Comparison of ENCODE assay signal across 16 cellular contexts in the genomic region with DNA sequence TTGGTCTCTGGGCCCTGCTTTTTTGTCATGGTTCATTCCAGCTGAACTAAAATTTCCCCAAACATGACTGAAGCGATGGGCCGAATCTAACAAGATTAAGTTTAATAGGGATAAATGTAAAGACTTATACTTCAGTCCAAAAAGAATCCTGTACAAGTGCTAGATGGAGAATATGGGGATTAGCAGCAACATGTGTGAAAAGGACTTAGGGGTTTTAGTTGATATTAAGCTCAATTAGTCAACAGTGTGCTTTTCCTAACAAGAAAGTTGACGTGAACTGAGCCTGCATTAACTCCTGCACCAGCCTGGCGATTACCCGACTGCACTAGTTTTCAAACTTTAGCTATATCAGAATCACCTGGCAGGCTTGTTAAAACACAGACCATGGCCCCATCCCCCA.
A peak's percentile ranks its signal among the peaks of the same experiment; 100 is the strongest.
DNase-seq lines count a peak whose midpoint lies in the region; ATAC-seq and TF ChIP-seq lines count a peak whose summit lies in the region.
"Had no signal": no experiment of that assay in that cellular context is flagged by ENCODE, and none has a peak within 500 bp of the region (broad histone marks: within the 10 kb centered on the region; RNA-seq: fewer than 3 reads in every experiment).

No MANE protein-coding gene starts in this region.

- H3K4me2 ChIP-seq in H9 (ENCODE audit: insufficient read depth, insufficient read length, low read length) = no peak overlapping the region
- H3K4me2 ChIP-seq: A549, BLaER1, KMS-11 had no signal

- H2BK15ac ChIP-seq in H9 (ENCODE audit: low read depth, low read length) = no peak overlapping the region

- no TSS peak for BruUV-seq in A673 (replicated peaks; lab: Mats Ljungman, UMichigan)

- POLR2A ChIA-PET in A673 (lab: Charles Lee; ENCODE audit: low non-redundant PET) = no interaction called here

- H3K9me3 ChIP-seq in A673 (ENCODE audit: low read depth, low read length, poor library complexity, severe bottlenecking) = no peaks in the 10 kb centered on the region
- no peaks in the 10 kb centered on the region for H3K9me3 ChIP-seq in H9 (ENCODE audit: control insufficient read depth, low read depth, low read length)
- H3K9me3 ChIP-seq: A549, BLaER1 had no signal

- TF ChIP-seq CTCF in A673 (conservative IDR thresholded peaks at IDR 0.05; ENCODE audit: low read depth, low read length) (no peak), H9 (conservative IDR thresholded peaks at IDR 0.05) (no peak), retinal pigment epithelial cell (conservative IDR thresholded peaks at IDR 0.05; ENCODE audit: low read depth, low read length) (no peak)

- no peak overlapping the region for H2AK5ac ChIP-seq in H9 (ENCODE audit: insufficient read length, low read length)

- no peaks in the 10 kb centered on the region for H3K9me3 Mint-ChIP-seq in H9
- H3K9me3 Mint-ChIP-seq: CD8-positive, alpha-beta T cell had no signal

- H3K4me1 Mint-ChIP-seq in H9 = peaks cover 9 to 14% of the 10 kb centered on the region in 2 experiments
- H3K4me1 Mint-ChIP-seq: CD14-positive monocyte had no signal

- no peak overlapping the region for H3K9ac ChIP-seq in H9 (ENCODE audit: extremely low read depth, insufficient read length, low read length)
- H3K9ac ChIP-seq: BLaER1, KMS-11 had no signal

- H3K27ac ChIP-seq in A673 (ENCODE audit: low read depth, low read length, poor library complexity, severe bottlenecking) (no peak overlapping the region), H9 (ENCODE audit: insufficient read length, low read depth, low read length) (no peak overlapping the region)
- H3K27ac ChIP-seq: 22Rv1, A549, BLaER1, HL-60, KMS-11 had no signal

- H3K79me2 ChIP-seq in H9 (ENCODE audit: insufficient read depth, low read length) = no peaks in the 10 kb centered on the region

- H3K18ac ChIP-seq in H9 (ENCODE audit: insufficient read length, low read depth, low read length) = no peak overlapping the region

- CTCF ChIA-PET in A673 (lab: Charles Lee) = no interaction called here

- no peaks in the 10 kb centered on the region for H3K36me3 Mint-ChIP-seq in H9 (ENCODE audit: insufficient read depth in 1 of 3, low read depth in 3 of 3)
- H3K36me3 Mint-ChIP-seq: CD14-positive monocyte; CD8-positive, alpha-beta T cell had no signal

- no peak overlapping the region for H2BK120ac ChIP-seq in H9 (ENCODE audit: low read depth, low read length, poor library complexity, severe bottlenecking)

- no peak overlapping the region for H3K4ac ChIP-seq in H9 (ENCODE audit: low read depth, low read length)

- no peak overlapping the region for H4K91ac ChIP-seq in H9 (ENCODE audit: insufficient read length, low read depth, low read length)

- no peak overlapping the region for H2BK5ac ChIP-seq in H9 (ENCODE audit: insufficient read length, low read length)

- no peaks in the 10 kb centered on the region for H3K79me1 ChIP-seq in H9 (ENCODE audit: insufficient read depth, low read depth, low read length, poor library complexity, severe bottlenecking)

- no peak overlapping the region; a peak in 1 of 7 replicates for H3K27ac Mint-ChIP-seq in H9
- H3K27ac Mint-ChIP-seq: CD14-positive monocyte; CD8-positive, alpha-beta T cell had no signal

- peak overlapping the region; percentile 10 for H2AFZ ChIP-seq in H9 (ENCODE audit: low read length)

- intact Hi-C loops in A673 (cut with micrococcal nuclease; ENCODE audit: unreplicated experiment) = no loop called here

- no peak overlapping the region for H4K5ac ChIP-seq in H9 (ENCODE audit: insufficient read length, low read depth, low read length)

- H3K14ac ChIP-seq in H9 (ENCODE audit: insufficient read depth, low read length) = no peak overlapping the region

- no peak overlapping the region for H4K8ac ChIP-seq in H9 (replicated peaks; ENCODE audit: insufficient read length, low read depth, low read length)

- H4K20me1 ChIP-seq in H9 (ENCODE audit: control insufficient read depth, insufficient read depth, insufficient read length) = no peaks in the 10 kb centered on the region
- H4K20me1 ChIP-seq: BLaER1 had no signal

- no peaks in the 10 kb centered on the region for H3K36me3 ChIP-seq in A673 (ENCODE audit: insufficient read depth, low read length, poor library complexity, severe bottlenecking)
- H3K36me3 ChIP-seq: BLaER1 had no signal

- no peaks in the 10 kb centered on the region for H3K27me3 Mint-ChIP-seq in H9 (ENCODE audit: low read depth)

- DNase-seq in A673 (ENCODE audit: low spot score) = peak; percentile 28
- DNase-seq in H9 = no peak
- peak; percentile 97 for DNase-seq in NCI-H82 treated with DMSO at 0.1 percent for 48 hours (lab: John Stamatoyannopoulos, UW; ENCODE audit: unreplicated experiment)
- peak; percentile 93 for DNase-seq in retinal pigment epithelial cell (ENCODE audit: low read depth)
- DNase-seq in NAMALWA (ENCODE audit: low spot score) = no peak
- DNase-seq: Calu3; CD8-positive, alpha-beta T cell; HCEC 1CT had no signal

- ATAC-seq in GM21515 (IDR thresholded peaks at IDR 0.05; ENCODE audit: unreplicated experiment) (no peak), GM21723 (IDR thresholded peaks at IDR 0.05; ENCODE audit: unreplicated experiment) (no peak)
- ATAC-seq: A549; CD8-positive, alpha-beta T cell had no signal

- no peaks in the 10 kb centered on the region for H3K27me3 ChIP-seq in A673 (replicated peaks; ENCODE audit: insufficient read depth, low read depth, low read length, poor library complexity)
- no peaks in the 10 kb centered on the region for H3K27me3 ChIP-seq in H9 (ENCODE audit: insufficient read depth, low read length)
- H3K27me3 ChIP-seq: BLaER1 had no signal

- no peak overlapping the region for H2BK12ac ChIP-seq in H9 (ENCODE audit: insufficient read length, low read depth, low read length)

- H2BK20ac ChIP-seq in H9 (ENCODE audit: low read depth, low read length, poor library complexity, severe bottlenecking) = no peak overlapping the region

- H3K4me3 ChIP-seq in A673 (ENCODE audit: low read depth, low read length, poor library complexity, severe bottlenecking) (no peak overlapping the region), retinal pigment epithelial cell (ENCODE audit: low read length) (no peak overlapping the region)
- H3K4me3 ChIP-seq: A549, BLaER1 had no signal

- no peak overlapping the region for H3K23ac ChIP-seq in H9 (ENCODE audit: insufficient read length, low read depth, low read length)

- H3K4me3 Mint-ChIP-seq in H9 = no peak overlapping the region
- H3K4me3 Mint-ChIP-seq: CD14-positive monocyte; CD8-positive, alpha-beta T cell had no signal

- H3K56ac ChIP-seq in H9 (ENCODE audit: insufficient read length, low read depth, low read length) = no peak overlapping the region

- no CpG with 5 or more reads among the region's 5 CpGs for WGBS in H9 (ENCODE audit: extremely low coverage, insufficient read length, low lambda C conversion rate)

- H3K23me2 ChIP-seq in H9 (ENCODE audit: insufficient read length, low read depth, low read length, poor library complexity, severe bottlenecking) = no peaks in the 10 kb centered on the region

- H3T11ph ChIP-seq in H9 (ENCODE audit: low read length) = no peak overlapping the region

- H3K4me1 ChIP-seq in A673 (ENCODE audit: insufficient read depth, low read length, poor library complexity, severe bottlenecking) (peaks cover 5% of the 10 kb centered on the region), H9 (ENCODE audit: insufficient read depth, low read length) (no peaks in the 10 kb centered on the region)
- H3K4me1 ChIP-seq: A549, BLaER1 had no signal

Comparison
In these comparisons a context has a peak if more than half of its experiments do, and no peak if none do; other contexts are left out.
1. DNase-seq: peak in A673 (single experiment), NCI-H82 treated with DMSO at 0.1 percent for 48 hours (single experiment) and retinal pigment epithelial cell (single experiment); none in H9 (single experiment) and NAMALWA (single experiment).